28 cellular contexts compared by ENCODE assay signal in the genomic region with DNA sequence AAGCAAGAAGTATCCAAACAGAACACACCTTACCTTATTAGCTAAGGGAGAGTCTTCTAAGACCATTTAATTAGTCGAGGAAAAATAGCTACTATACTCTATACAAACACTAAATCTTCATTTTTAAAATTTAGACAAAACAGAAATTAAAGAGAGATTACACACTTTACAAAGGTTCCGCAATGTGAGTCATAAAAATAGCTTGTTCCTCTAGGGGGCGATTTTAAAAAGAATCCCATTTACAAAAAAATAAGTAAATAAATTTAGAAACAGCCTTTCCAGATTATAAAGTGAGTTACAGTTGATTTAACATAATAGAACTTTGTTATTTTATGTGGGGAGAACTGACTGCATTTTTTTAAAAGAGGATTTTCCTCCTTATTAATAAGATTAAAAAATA.
DNase-seq lines count a peak whose midpoint lies in the region; ATAC-seq, FAIRE-seq and TF ChIP-seq lines count a peak whose summit lies in the region.
"Had no signal": no experiment of that assay in that cellular context is flagged by ENCODE, and none has a peak within 500 bp of the region (broad histone marks: within the 10 kb centered on the region; RNA-seq: fewer than 3 reads in every experiment).

No MANE protein-coding gene starts in this region.

- H3K4me1 ChIP-seq in Panc1 (ENCODE audit: control insufficient read depth, insufficient read depth, low read length) (no peaks in the 10 kb centered on the region), tibial nerve (peaks cover 0 to 13% (median 0%) of the 10 kb centered on the region in 4 donors)
- H3K4me1 ChIP-seq: left ventricle myocardium inferior, Peyer's patch had no signal

- ATAC-seq in Panc1, result no peak
- ATAC-seq in HG02938 (IDR thresholded peaks at IDR 0.05; ENCODE audit: unreplicated experiment), result no peak
- ATAC-seq: stimulated activated naive CD8-positive, alpha-beta T cell treated with anti-CD3 and anti-CD28 coated beads, Interleukin-15, Interleukin-2, amounts not matched to agents 100 U/mL and 50 U/mL, for 24 hours; T-cell had no signal

- H3K36me3 ChIP-seq in Panc1 (ENCODE audit: control insufficient read depth, insufficient read depth, low read length) (no peaks in the 10 kb centered on the region), tibial nerve (no peaks in the 10 kb centered on the region)
- H3K36me3 ChIP-seq: esophagus muscularis mucosa, left ventricle myocardium inferior, Peyer's patch, thoracic aorta had no signal

- H3K4me3 ChIP-seq in Panc1 (ENCODE audit: low read depth in 2 of 2, low read length in 2 of 2), result no peak overlapping the region
- H3K4me3 ChIP-seq in fibroblast of mammary gland (ENCODE audit: control insufficient read depth, low read depth, low read length), result no peak overlapping the region
- H3K4me3 ChIP-seq in tibial nerve, result no peak overlapping the region
- H3K4me3 ChIP-seq: esophagus muscularis mucosa, left ventricle myocardium inferior, Peyer's patch, thoracic aorta had no signal

- no peak for TF ChIP-seq POLR2A in tibial nerve (IDR thresholded peaks at IDR 0.05)

- intact Hi-C loops in Panc1 (cut with micrococcal nuclease; ENCODE audit: unreplicated experiment), result no loop called here

- H3K9me3 Mint-ChIP-seq in type B pancreatic cell, result no peaks in the 10 kb centered on the region

- H3K4me3 Mint-ChIP-seq in type B pancreatic cell, result no peak overlapping the region
- H3K4me3 Mint-ChIP-seq: activated B cell treated with CpG ODN at 0.5 μM for 24 hours; activated naive CD4-positive, alpha-beta T cell treated with anti-CD3 and anti-CD28 coated beads, Interleukin-2, amount 10 ng/mL, durations not matched to agents 7 days and 5 days; T-cell had no signal

- DNase-seq in DMS 273 (lab: John Stamatoyannopoulos, UW; ENCODE audit: unreplicated experiment) (peak; percentile 2), DMS 273 treated with DMSO at 0.1 percent for 48 hours (lab: John Stamatoyannopoulos, UW) (no peak), Panc1 (ENCODE audit: low read depth, low spot score) (no peak), fibroblast of mammary gland (ENCODE audit: low read depth) (no peak), type B pancreatic cell (ENCODE audit: extremely low spot score, unreplicated experiment) (no peak), tibial nerve (ENCODE audit: low spot score in 2 of 2) (no peak), RCC 7860 (ENCODE audit: low spot score) (no peak)
- DNase-seq: 8988T; activated B cell treated with CpG ODN at 0.5 μM for 24 hours; activated naive CD4-positive, alpha-beta T cell treated with anti-CD3 and anti-CD28 coated beads, Interleukin-2, amount 10 ng/mL, durations not matched to agents 7 days and 5 days; amygdala; DMS53; effector CD4-positive, alpha-beta T cell; GDM1; left ventricle myocardium inferior; NCI-H1092 treated with DMSO at 0.1 percent for 48 hours; NCI-H187; NCI-H2171 treated with DMSO at 0.1 percent for 48 hours; NCI-H524; occipital lobe; Peyer's patch; stimulated activated naive CD8-positive, alpha-beta T cell treated with anti-CD3 and anti-CD28 coated beads, Interleukin-15, Interleukin-2, amounts not matched to agents 100 U/mL and 50 U/mL, for 24 hours; T-cell had no signal

- H3K27ac Mint-ChIP-seq in type B pancreatic cell, result no peak overlapping the region
- H3K27ac Mint-ChIP-seq: activated B cell treated with CpG ODN at 0.5 μM for 24 hours; activated naive CD4-positive, alpha-beta T cell treated with anti-CD3 and anti-CD28 coated beads, Interleukin-2, amount 10 ng/mL, durations not matched to agents 7 days and 5 days; T-cell had no signal

- TF ChIP-seq EP300 in tibial nerve (IDR thresholded peaks at IDR 0.05), result no peak

- no TSS peak for BruUV-seq in Panc1 (replicated peaks; lab: Mats Ljungman, UMichigan)

- peaks cover 10% of the 10 kb centered on the region for H3K27me3 Mint-ChIP-seq in type B pancreatic cell
- H3K27me3 Mint-ChIP-seq: activated B cell treated with CpG ODN at 0.5 μM for 24 hours; activated naive CD4-positive, alpha-beta T cell treated with anti-CD3 and anti-CD28 coated beads, Interleukin-2, amount 10 ng/mL, durations not matched to agents 7 days and 5 days; T-cell had no signal

- H3K27me3 ChIP-seq in Panc1 (ENCODE audit: control insufficient read depth, insufficient read depth, low read length) (no peaks in the 10 kb centered on the region), tibial nerve (no peaks in the 10 kb centered on the region)
- H3K27me3 ChIP-seq: esophagus muscularis mucosa, Peyer's patch had no signal

- POLR2A ChIA-PET in Panc1 (lab: Charles Lee), result no interaction called here

- WGBS in tibial nerve, 2 donors, result 51 to 54% methylated on average over 3 of the region's 3 CpGs

- H3K27ac ChIP-seq in Panc1 (ENCODE audit: low read length) (no peak overlapping the region), tibial nerve (no peak overlapping the region)
- H3K27ac ChIP-seq: esophagus muscularis mucosa, left ventricle myocardium inferior, Peyer's patch, thoracic aorta had no signal

- in situ Hi-C loops in Panc1 (cut with HindIII; ENCODE audit: low pct_unique_long_range_greater_than_20kb, low sequenced_read_pairs), result no loop called here

- no peaks in the 10 kb centered on the region for H3K9me3 ChIP-seq in Panc1 (ENCODE audit: control insufficient read depth, insufficient read depth, low read depth, low read length)
- no peaks in the 10 kb centered on the region for H3K9me3 ChIP-seq in tibial nerve
- H3K9me3 ChIP-seq: esophagus muscularis mucosa, Peyer's patch, thoracic aorta had no signal

- H3K36me3 Mint-ChIP-seq in type B pancreatic cell, result peaks cover 3% of the 10 kb centered on the region
- H3K36me3 Mint-ChIP-seq: activated naive CD4-positive, alpha-beta T cell treated with anti-CD3 and anti-CD28 coated beads, Interleukin-2, amount 10 ng/mL, durations not matched to agents 7 days and 5 days; T-cell had no signal

- CTCF ChIA-PET in Panc1 (lab: Charles Lee), result no interaction called here

- no peaks in the 10 kb centered on the region for H3K4me1 Mint-ChIP-seq in type B pancreatic cell (ENCODE audit: unreplicated experiment)
- H3K4me1 Mint-ChIP-seq: activated B cell treated with CpG ODN at 0.5 μM for 24 hours; activated naive CD4-positive, alpha-beta T cell treated with anti-CD3 and anti-CD28 coated beads, Interleukin-2, amount 10 ng/mL, durations not matched to agents 7 days and 5 days; T-cell had no signal

- no peak for FAIRE-seq in RCC 7860 (lab: Jason Lieb, UNC)
- FAIRE-seq: colon, islet of Langerhans had no signal

- 0 out of 2 replicates have a peak, but pooled peaks have one; percentile 7 for TF ChIP-seq CTCF in Panc1 (IDR thresholded peaks at IDR 0.05)
- peak; percentile 11 for TF ChIP-seq CTCF in fibroblast of mammary gland (conservative IDR thresholded peaks at IDR 0.05; ENCODE audit: control insufficient read depth, insufficient read depth, low read depth, low read length)
- peak; percentile 44 for TF ChIP-seq CTCF in type B pancreatic cell (conservative IDR thresholded peaks at IDR 0.05)
- no peak for TF ChIP-seq CTCF in tibial nerve (IDR thresholded peaks at IDR 0.05)

Comparison
In these comparisons a context has a peak if more than half of its experiments do, and no peak if none do; other contexts are left out.
1. CTCF ChIP-seq: peak in Panc1 (single experiment), fibroblast of mammary gland (single experiment) and type B pancreatic cell (single experiment); none in tibial nerve (0 of 5).